2 cellular contexts compared by ENCODE assay signal in the genomic region with DNA sequence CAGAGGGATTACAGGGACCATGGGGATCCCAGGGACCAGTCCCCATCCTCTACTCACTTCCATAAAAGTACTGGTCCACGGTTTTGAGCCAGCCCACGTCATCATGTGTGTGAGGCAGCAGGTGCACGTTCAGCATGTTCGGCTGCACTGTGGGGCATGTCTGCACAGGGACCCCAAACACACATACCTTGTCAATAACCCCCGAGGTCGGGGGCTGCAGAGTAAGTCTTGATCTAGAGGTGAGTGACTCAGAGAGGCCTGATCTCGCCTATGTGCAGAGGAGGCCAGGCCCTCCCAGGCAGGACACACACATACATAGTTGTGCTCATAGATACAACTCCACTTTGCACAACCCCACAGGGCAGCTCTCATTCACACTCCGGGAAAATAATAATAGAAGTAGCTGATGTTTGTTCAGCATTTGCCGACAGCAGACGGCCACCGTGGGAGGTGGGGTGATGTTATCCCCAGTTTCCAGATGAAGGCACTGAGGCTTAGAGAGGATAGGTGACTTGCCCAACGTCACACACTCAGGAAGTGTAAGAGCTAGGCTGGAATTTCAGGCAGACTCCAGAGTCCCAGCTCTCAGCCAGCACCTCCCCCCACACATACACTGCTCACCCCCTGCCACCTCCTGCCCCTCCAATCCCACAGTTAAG.
TF ChIP-seq lines count a peak whose summit lies in the region.

No MANE protein-coding gene starts in this region.

TF ChIP-seq in SK-N-SH, 30 proteins besides CTCF, POLR2A, EP300 and RAD21 (continued from another document):
- TF ChIP-seq, protein P1, sequence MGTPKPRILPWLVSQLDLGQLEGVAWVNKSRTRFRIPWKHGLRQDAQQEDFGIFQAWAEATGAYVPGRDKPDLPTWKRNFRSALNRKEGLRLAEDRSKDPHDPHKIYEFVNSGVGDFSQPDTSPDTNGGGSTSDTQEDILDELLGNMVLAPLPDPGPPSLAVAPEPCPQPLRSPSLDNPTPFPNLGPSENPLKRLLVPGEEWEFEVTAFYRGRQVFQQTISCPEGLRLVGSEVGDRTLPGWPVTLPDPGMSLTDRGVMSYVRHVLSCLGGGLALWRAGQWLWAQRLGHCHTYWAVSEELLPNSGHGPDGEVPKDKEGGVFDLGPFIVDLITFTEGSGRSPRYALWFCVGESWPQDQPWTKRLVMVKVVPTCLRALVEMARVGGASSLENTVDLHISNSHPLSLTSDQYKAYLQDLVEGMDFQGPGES (IDR thresholded peaks at IDR 0.05; ENCODE audit: low read depth, low read length): no peak
- no peak for TF ChIP-seq TEAD4 (IDR thresholded peaks at IDR 0.05; ENCODE audit: borderline replicate concordance, insufficient read depth)
- no peak for TF ChIP-seq RXRA (IDR thresholded peaks at IDR 0.05; ENCODE audit: borderline replicate concordance, low read depth)
- TF ChIP-seq TAF1 (IDR thresholded peaks at IDR 0.05; ENCODE audit: borderline replicate concordance, low read depth, low read length): no peak
- no peak for TF ChIP-seq NFIC (IDR thresholded peaks at IDR 0.05; ENCODE audit: borderline replicate concordance)
- TF ChIP-seq MEF2A (IDR thresholded peaks at IDR 0.05; ENCODE audit: borderline replicate concordance, low read depth): no peak
- TF ChIP-seq JUND (IDR thresholded peaks at IDR 0.05): no peak
- TF ChIP-seq RCOR1 (IDR thresholded peaks at IDR 0.05; ENCODE audit: low read length): no peak

TF ChIP-seq in SK-N-SH treated with all-trans-retinoic acid at 6 μM for 48 hours, 23 proteins besides CTCF, POLR2A, EP300 and RAD21 (continued from another document):
- TF ChIP-seq CREB5 (CRISPR knock-in tag; IDR thresholded peaks at IDR 0.05; ENCODE audit: low read depth) (no peak), SNAI2 (CRISPR knock-in tag; IDR thresholded peaks at IDR 0.05) (no peak), ZFP3 (CRISPR knock-in tag; IDR thresholded peaks at IDR 0.05) (no peak; the same call in 1 of the 2 replicates), ESRRG (CRISPR knock-in tag; IDR thresholded peaks at IDR 0.05) (no peak), BACH2 (CRISPR knock-in tag; IDR thresholded peaks at IDR 0.05; ENCODE audit: borderline replicate concordance) (no peak)
